ENCODE assay signal across 8 cellular contexts in the genomic region with DNA sequence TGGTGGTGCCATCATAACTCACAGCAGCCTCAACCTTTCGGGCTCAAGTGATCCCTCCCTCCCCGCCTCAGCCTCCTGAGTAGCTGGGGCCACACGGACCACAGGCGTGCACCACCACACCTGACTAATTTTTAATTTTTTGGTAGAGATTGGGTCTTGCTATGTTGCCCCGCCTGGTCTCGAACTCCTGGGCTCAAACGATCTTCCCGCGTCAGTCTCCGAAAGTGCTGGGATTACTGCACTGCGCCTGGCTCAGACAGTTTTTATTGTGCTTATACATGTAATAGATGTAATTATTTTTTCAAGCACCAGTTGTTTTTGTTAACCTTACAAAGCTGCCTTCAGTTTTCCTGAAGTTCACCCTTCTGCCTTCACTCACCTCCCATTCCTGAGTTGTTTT. TPM values are rescaled to one million over a fixed set of nuclear protein-coding genes. Genes with fewer than 3 reads are reported as not detected.
A peak's percentile ranks its signal among the peaks of the same experiment; 100 is the strongest.
DNase-seq lines count a peak whose midpoint lies in the region; ATAC-seq, FAIRE-seq and TF ChIP-seq lines count a peak whose summit lies in the region.

No MANE protein-coding gene starts in this region.

- peaks cover 12% of the 10 kb centered on the region for H3K79me1 ChIP-seq in neuronal stem cell (ENCODE audit: low read depth, low read length)

- WGBS in mammary epithelial cell (ENCODE audit: low coverage, missing lambda C conversion rate), result 94% methylated on average over 11 of the region's 11 CpGs
- WGBS in neuronal stem cell (ENCODE audit: extremely low coverage in 2 of 2, insufficient read length in 2 of 2, insufficient replicate concordance in 1 of 2), 2 donors, result no CpG with 5 or more reads among the region's 11 CpGs

- no peak overlapping the region for H3K18ac ChIP-seq in neuronal stem cell (ENCODE audit: low read length)

- no peak for DNase-seq in CD14-positive monocyte (ENCODE audit: low spot score)
- DNase-seq in Karpas-422, result no peak
- no peak for DNase-seq in mammary epithelial cell
- DNase-seq in neuronal stem cell (ENCODE audit: low spot score), result no peak
- DNase-seq in RCC 7860 (ENCODE audit: low spot score), result no peak
- DNase-seq in left colon, result no peak
- no peak for DNase-seq in KG1 (lab: John Stamatoyannopoulos, UW)

- H3K79me2 ChIP-seq in Karpas-422 (ENCODE audit: low read length), result peaks cover 70% of the 10 kb centered on the region
- peaks cover 44% of the 10 kb centered on the region for H3K79me2 ChIP-seq in mammary epithelial cell (ENCODE audit: insufficient read depth, low read length)

- H3K4ac ChIP-seq in neuronal stem cell (ENCODE audit: low read length), result no peak overlapping the region

- no peak overlapping the region for H2BK5ac ChIP-seq in neuronal stem cell (ENCODE audit: low read length)

- dilution Hi-C loops in mammary epithelial cell (cut with HindIII; ENCODE audit: low sequenced_read_pairs), result loop anchor here (5.0 kb wide), 1 partner anchor 40 kb away; a partner anchor contains a TSS

- no peak overlapping the region for H3K14ac ChIP-seq in neuronal stem cell (ENCODE audit: low read length)

- in situ Hi-C loops in mammary epithelial cell (cut with MboI; ENCODE audit: low sequenced_read_pairs in 2 of 2), result loop anchor here in 1 of 2 donors (10.0 kb wide), 1 partner anchor 72 kb away; a partner anchor contains a TSS

- BruUV-seq in mammary epithelial cell (replicated peaks; lab: Mats Ljungman, UMichigan), result no TSS peak

- no peak for FAIRE-seq in RCC 7860 (lab: Jason Lieb, UNC)

- no peak for ATAC-seq in left colon
- ATAC-seq in GM21526 (IDR thresholded peaks at IDR 0.05; ENCODE audit: low FRiP score, unreplicated experiment), result no peak

- peak overlapping the region in 5 of 7 donors; percentile 78 to 90 (median 81) for H3K27ac Mint-ChIP-seq in CD14-positive monocyte

- H4K8ac ChIP-seq in neuronal stem cell (ENCODE audit: low read depth, low read length), result no peak overlapping the region

- H3K4me3 Mint-ChIP-seq in CD14-positive monocyte, result no peak overlapping the region

- H3K4me3 ChIP-seq in Karpas-422 (ENCODE audit: low read length) (peak overlapping the region; percentile 59; the same call in 1 of the 2 replicates), mammary epithelial cell (replicated peaks in 1 of 3; ENCODE audit: insufficient read depth in 1 of 3, low read depth in 2 of 3, low read length in 3 of 3) (peak overlapping the region in 2 of 3 experiments; percentile 54 to 61), neuronal stem cell (ENCODE audit: low read length in 2 of 2) (no peak overlapping the region)

- H3K27me3 ChIP-seq in Karpas-422 (ENCODE audit: low read length) (no peaks in the 10 kb centered on the region), mammary epithelial cell (ENCODE audit: insufficient read depth, low read length) (no peaks in the 10 kb centered on the region), neuronal stem cell (ENCODE audit: control insufficient read depth in 3 of 3, insufficient read depth in 3 of 3, low read depth in 1 of 3, low read length in 3 of 3) (no peaks in the 10 kb centered on the region)

- H3K27ac ChIP-seq in Karpas-422 (ENCODE audit: low read length) (peak overlapping the region; percentile 32; the same call in 1 of the 2 replicates), mammary epithelial cell (ENCODE audit: insufficient read depth, low read depth, low read length) (peak overlapping the region; percentile 52), neuronal stem cell (replicated peaks; ENCODE audit: low read length) (no peak overlapping the region)

- H2BK15ac ChIP-seq in neuronal stem cell (ENCODE audit: low read length), result no peak overlapping the region

- peaks cover 0 to 3% (median 0%) of the 10 kb centered on the region in 3 donors for H3K27me3 Mint-ChIP-seq in CD14-positive monocyte (ENCODE audit: low read depth in 3 of 3)

- CTCF ChIA-PET in mammary epithelial cell (lab: Charles Lee; ENCODE audit: low non-redundant PET), result interaction anchor here (0.7 to 0.9 kb wide), 3 partner anchors 10 to 55 kb away, joined by 5 to 11 read pairs (median 8); no protein-coding TSS in a partner anchor

- H3K36me3 ChIP-seq in Karpas-422 (ENCODE audit: insufficient read depth, low read length) (peaks cover 4% of the 10 kb centered on the region; the same call in 1 of the 2 replicates), mammary epithelial cell (ENCODE audit: insufficient read depth, low read length) (no peaks in the 10 kb centered on the region), neuronal stem cell (replicated peaks in 1 of 2; ENCODE audit: control insufficient read depth in 2 of 2, insufficient read depth in 2 of 2, low read length in 2 of 2) (peaks cover 2 to 20% of the 10 kb centered on the region in 2 donors)

- H2AFZ ChIP-seq in Karpas-422 (ENCODE audit: low read length) (no peak overlapping the region), mammary epithelial cell (ENCODE audit: low read depth, low read length) (no peak overlapping the region), neuronal stem cell (ENCODE audit: low read length) (no peak overlapping the region)

- peaks cover 25% of the 10 kb centered on the region for H3K4me1 ChIP-seq in Karpas-422 (ENCODE audit: low read length)
- peaks cover 31% of the 10 kb centered on the region for H3K4me1 ChIP-seq in mammary epithelial cell (ENCODE audit: insufficient read depth, low read length)
- H3K4me1 ChIP-seq in neuronal stem cell (ENCODE audit: control insufficient read depth in 2 of 2, insufficient read depth in 1 of 2, low read depth in 1 of 2, low read length in 2 of 2), result peaks cover 0 to 13% of the 10 kb centered on the region in 2 donors

- H3K9ac ChIP-seq in Karpas-422 (ENCODE audit: low read length), result peak overlapping the region; percentile 63
- no peak overlapping the region for H3K9ac ChIP-seq in mammary epithelial cell (ENCODE audit: insufficient read depth, low read length)
- no peak overlapping the region for H3K9ac ChIP-seq in neuronal stem cell (ENCODE audit: low read depth, low read length, poor library complexity)

- peaks cover 20 to 21% of the 10 kb centered on the region in 2 donors for H3K36me3 Mint-ChIP-seq in CD14-positive monocyte

- H3K9me3 ChIP-seq in Karpas-422 (ENCODE audit: low read length), result no peaks in the 10 kb centered on the region
- no peaks in the 10 kb centered on the region for H3K9me3 ChIP-seq in mammary epithelial cell (replicated peaks; ENCODE audit: insufficient read depth, low read length)
- no peaks in the 10 kb centered on the region for H3K9me3 ChIP-seq in neuronal stem cell (replicated peaks in 1 of 2; ENCODE audit: control insufficient read depth in 2 of 2, insufficient read depth in 1 of 2, low read depth in 1 of 2, low read length in 2 of 2)

- H4K20me1 ChIP-seq in Karpas-422 (ENCODE audit: insufficient read depth, low read depth, low read length) (no peaks in the 10 kb centered on the region; the same call in 1 of the 2 replicates), mammary epithelial cell (ENCODE audit: insufficient read depth, low read length) (no peaks in the 10 kb centered on the region)

- H3K4me2 ChIP-seq in Karpas-422 (ENCODE audit: low read depth, low read length, poor library complexity, severe bottlenecking) (peak overlapping the region; percentile 79), mammary epithelial cell (ENCODE audit: insufficient read depth, low read depth, low read length) (peak overlapping the region; percentile 76), neuronal stem cell (ENCODE audit: insufficient read depth, low read length, poor library complexity, severe bottlenecking) (no peak overlapping the region)

- H3K9me2 ChIP-seq in Karpas-422 (replicated peaks; ENCODE audit: insufficient read depth, low read length), result no peaks in the 10 kb centered on the region

- H4K91ac ChIP-seq in neuronal stem cell (ENCODE audit: low read depth, low read length, poor library complexity), result no peak overlapping the region

- H3K9me3 Mint-ChIP-seq in CD14-positive monocyte, result no peaks in the 10 kb centered on the region

- H2BK12ac ChIP-seq in neuronal stem cell (ENCODE audit: low read length), result no peak overlapping the region

- intact Hi-C loops in CD14-positive monocyte (cut with micrococcal nuclease) (loop anchor here (5.0 kb wide), 3 partner anchors 40 to 75 kb away; a partner anchor contains a TSS), mammary epithelial cell (cut with micrococcal nuclease) (no loop called here), left colon (cut with DNase I, micrococcal nuclease) (loop anchor here in 1 of 2 donors (5.0 to 10.0 kb wide), 2 partner anchors 70 to 202 kb away; a partner anchor contains a TSS)

- TF ChIP-seq CTCF in CD14-positive monocyte (IDR thresholded peaks at IDR 0.05) (no peak), mammary epithelial cell (conservative IDR thresholded peaks at IDR 0.05 in 1 of 2, IDR thresholded peaks at IDR 0.05 in 1 of 2; ENCODE audit: extremely low read depth in 1 of 2, insufficient read depth in 1 of 2, low read depth in 1 of 2, low read length in 2 of 2) (no peak)

- peaks cover 22% of the 10 kb centered on the region for H3K4me1 Mint-ChIP-seq in CD14-positive monocyte

- peak overlapping the region; percentile 73 for H3K23ac ChIP-seq in neuronal stem cell (ENCODE audit: low read depth, low read length, poor library complexity)

- H2BK120ac ChIP-seq in neuronal stem cell (ENCODE audit: low read depth, low read length), result no peak overlapping the region

- no peak overlapping the region for H2AK5ac ChIP-seq in neuronal stem cell (ENCODE audit: low read depth, low read length)

RNA-seq across cellular contexts. Expression of a gene that starts 38.0 kb away (rescaled TPM):
- polyA plus RNA-seq in CD14-positive monocyte (10 to 100 TPM; 59.8 to 72.7 TPM), mammary epithelial cell (124 TPM)
- total RNA-seq in Karpas-422 (2014; rRNA removed; shearing (Covaris generic); ENCODE audit: low replicate concordance), result 430 and 561 TPM in 2 replicates
- total RNA-seq in mammary epithelial cell (100 to 1,000 TPM; 118 to 285 TPM), left colon (100 to 1,000 TPM; 162 to 193 TPM)
- 52.9 TPM for polyA minus RNA-seq in mammary epithelial cell
- 572 TPM for polyA plus RNA-seq in neuronal stem cell (2013, experiment 1 of 2)
- 584 TPM for polyA plus RNA-seq in neuronal stem cell (2013, experiment 2 of 2)

RNA-seq across cellular contexts. Expression of a gene that starts 58.7 kb away (rescaled TPM):
- not detected for polyA plus RNA-seq in CD14-positive monocyte
- 0.25 TPM in 1 of 2 replicates, not detected in the other for total RNA-seq in Karpas-422 (2014; rRNA removed; shearing (Covaris generic); ENCODE audit: low replicate concordance)
- total RNA-seq in mammary epithelial cell, result 1 to 10 TPM; 1.6 to 2.3 TPM
- 0.56 TPM for polyA plus RNA-seq in mammary epithelial cell
- polyA minus RNA-seq in mammary epithelial cell, result not detected
- polyA plus RNA-seq in neuronal stem cell (2013, experiment 1 of 2), result 1.1 TPM
- 1.1 TPM for polyA plus RNA-seq in neuronal stem cell (2013, experiment 2 of 2)
- total RNA-seq in left colon, result 1 to 10 TPM in 1 of 2 donors, under 1 TPM in 1; 0.98 to 1.0 TPM

Comparison
In these comparisons a context has a peak if more than half of its experiments do, and no peak if none do; other contexts are left out.
1. H3K4me3 ChIP-seq: peak in Karpas-422 (single experiment) and mammary epithelial cell (2 of 3); none in neuronal stem cell (0 of 2).